In the genomic region with DNA sequence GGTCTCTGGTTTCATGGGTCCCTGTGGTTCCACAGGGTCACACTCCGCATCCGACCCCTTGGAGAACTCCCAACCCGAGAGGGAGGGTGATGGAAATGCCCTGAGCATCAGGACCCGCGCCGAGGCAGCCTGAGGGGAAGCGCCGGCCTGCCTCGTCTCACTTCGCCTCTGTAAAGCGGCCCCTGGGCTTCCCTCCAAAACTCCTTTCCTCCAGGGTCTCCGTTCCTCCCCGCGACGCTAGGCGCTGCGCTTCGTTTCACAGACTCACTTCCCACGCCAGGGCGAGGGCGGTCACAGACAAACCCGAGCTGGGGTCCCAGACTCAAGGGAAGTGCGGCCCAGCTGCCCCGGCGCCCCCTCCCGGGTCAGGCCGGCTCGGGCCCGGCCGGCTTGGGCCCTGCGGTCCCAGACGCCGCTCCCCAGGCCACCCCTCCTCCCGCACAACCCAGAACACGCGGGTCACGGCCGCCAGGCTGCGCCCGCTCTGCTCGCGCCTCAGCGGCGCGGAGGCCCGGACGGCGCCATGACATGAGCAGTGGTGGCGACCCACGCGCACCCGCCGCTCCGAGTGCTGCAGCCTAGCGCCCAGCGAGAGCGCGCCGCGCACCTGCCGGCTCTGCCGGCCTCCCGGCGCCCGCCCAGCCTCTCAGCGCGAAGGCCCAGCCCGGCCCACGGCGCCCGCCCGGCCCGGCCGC, we compare ENCODE assay signal across 1 cellular context.
TF ChIP-seq lines count a peak whose summit lies in the region.

No MANE protein-coding gene starts in this region.

TF ChIP-seq in GM23338, 12 proteins besides CTCF, POLR2A, EP300 and RAD21 (continued from another document):
- TF ChIP-seq ZNF462 (CRISPR knock-in tag; IDR thresholded peaks at IDR 0.05) (no peak), POLR2AphosphoS5 (IDR thresholded peaks at IDR 0.05; ENCODE audit: low read depth) (no peak), ZNF331 (CRISPR knock-in tag; IDR thresholded peaks at IDR 0.05; ENCODE audit: low read depth) (no peak), REST (IDR thresholded peaks at IDR 0.05; ENCODE audit: unreplicated experiment) (no peak)
